22 cellular contexts compared by ENCODE assay signal in genomic region chr3:71319771-71320170, GRCh38.
"Had no signal": no experiment of that assay in that cellular context is flagged by ENCODE, and none has a peak within 500 bp of the region (broad histone marks: within the 10 kb centered on the region; RNA-seq: fewer than 3 reads in every experiment).

No MANE protein-coding gene starts in this region.

- ATAC-seq: gastroesophageal sphincter; left cardiac atrium; naive thymus-derived CD4-positive, alpha-beta T cell; psoas muscle; sciatic nerve; upper lobe of right lung had no signal

- H3K27me3 ChIP-seq: esophagus squamous epithelium, gastroesophageal sphincter, neutrophil, suprapubic skin, thyroid gland, upper lobe of right lung, vagina had no signal

- H3K27ac ChIP-seq: esophagus squamous epithelium, left ventricle myocardium inferior, neutrophil, psoas muscle, skin epidermis, suprapubic skin, thyroid gland, upper lobe of right lung, vagina had no signal

- H3K4me1 ChIP-seq: esophagus squamous epithelium, left ventricle myocardium inferior, psoas muscle, suprapubic skin, thyroid gland, vagina had no signal

- DNase-seq: esophagus squamous epithelium; foreskin fibroblast; glutamatergic neuron; kidney; left cardiac atrium; left ventricle myocardium inferior; mesenchymal stem cell; naive thymus-derived CD4-positive, alpha-beta T cell; nephron progenitor cell; psoas muscle; stimulated activated CD4-positive, alpha-beta T cell treated with anti-CD3 and anti-CD28 coated beads, Interleukin-12 subunit alpha, Interleukin-12 subunit beta, amount 100 ng/mL, for 4 hours; stimulated activated naive CD4-positive, alpha-beta T cell treated with Interleukin-2 at 50 U/mL for 16 hours; thyroid gland; upper lobe of right lung had no signal

- H3K36me3 ChIP-seq: esophagus squamous epithelium, gastroesophageal sphincter, left ventricle myocardium inferior, neutrophil, suprapubic skin, thyroid gland, upper lobe of right lung, vagina had no signal

- H3K9me3 ChIP-seq: esophagus squamous epithelium, gastroesophageal sphincter, left ventricle myocardium inferior, neutrophil, psoas muscle, suprapubic skin, thyroid gland, upper lobe of right lung, vagina had no signal

- FAIRE-seq: colon, kidney had no signal

- H3K4me3 ChIP-seq: esophagus squamous epithelium, gastroesophageal sphincter, left ventricle myocardium inferior, lung, psoas muscle, skin epidermis, suprapubic skin, thyroid gland, upper lobe of right lung, vagina had no signal
